1 cellular context compared by ENCODE assay signal in genomic region chr11:120335928-120336640, GRCh38.
TF ChIP-seq lines count a peak whose summit lies in the region.

Gene ARHGEF12, plus strand, starts transcription at chr11:120336413. Its CDS starts 831 bp downstream, at chr11:120337244.

TF ChIP-seq in HCT116, 20 proteins besides CTCF, POLR2A, EP300 and RAD21 (continued from another document):
- TF ChIP-seq, protein P1, sequence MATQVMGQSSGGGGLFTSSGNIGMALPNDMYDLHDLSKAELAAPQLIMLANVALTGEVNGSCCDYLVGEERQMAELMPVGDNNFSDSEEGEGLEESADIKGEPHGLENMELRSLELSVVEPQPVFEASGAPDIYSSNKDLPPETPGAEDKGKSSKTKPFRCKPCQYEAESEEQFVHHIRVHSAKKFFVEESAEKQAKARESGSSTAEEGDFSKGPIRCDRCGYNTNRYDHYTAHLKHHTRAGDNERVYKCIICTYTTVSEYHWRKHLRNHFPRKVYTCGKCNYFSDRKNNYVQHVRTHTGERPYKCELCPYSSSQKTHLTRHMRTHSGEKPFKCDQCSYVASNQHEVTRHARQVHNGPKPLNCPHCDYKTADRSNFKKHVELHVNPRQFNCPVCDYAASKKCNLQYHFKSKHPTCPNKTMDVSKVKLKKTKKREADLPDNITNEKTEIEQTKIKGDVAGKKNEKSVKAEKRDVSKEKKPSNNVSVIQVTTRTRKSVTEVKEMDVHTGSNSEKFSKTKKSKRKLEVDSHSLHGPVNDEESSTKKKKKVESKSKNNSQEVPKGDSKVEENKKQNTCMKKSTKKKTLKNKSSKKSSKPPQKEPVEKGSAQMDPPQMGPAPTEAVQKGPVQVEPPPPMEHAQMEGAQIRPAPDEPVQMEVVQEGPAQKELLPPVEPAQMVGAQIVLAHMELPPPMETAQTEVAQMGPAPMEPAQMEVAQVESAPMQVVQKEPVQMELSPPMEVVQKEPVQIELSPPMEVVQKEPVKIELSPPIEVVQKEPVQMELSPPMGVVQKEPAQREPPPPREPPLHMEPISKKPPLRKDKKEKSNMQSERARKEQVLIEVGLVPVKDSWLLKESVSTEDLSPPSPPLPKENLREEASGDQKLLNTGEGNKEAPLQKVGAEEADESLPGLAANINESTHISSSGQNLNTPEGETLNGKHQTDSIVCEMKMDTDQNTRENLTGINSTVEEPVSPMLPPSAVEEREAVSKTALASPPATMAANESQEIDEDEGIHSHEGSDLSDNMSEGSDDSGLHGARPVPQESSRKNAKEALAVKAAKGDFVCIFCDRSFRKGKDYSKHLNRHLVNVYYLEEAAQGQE (IDR thresholded peaks at IDR 0.05; ENCODE audit: low read depth), result no peak
- TF ChIP-seq FOSL1 (IDR thresholded peaks at IDR 0.05; ENCODE audit: low read depth), result no peak
- no peak for TF ChIP-seq EGR1 (IDR thresholded peaks at IDR 0.05; ENCODE audit: low read depth)
- 0 out of 2 replicates have a peak, but pooled peaks have one; percentile 41 for TF ChIP-seq CEBPB (IDR thresholded peaks at IDR 0.05; ENCODE audit: low read depth)
